ENCODE assay signal across 15 cellular contexts in the genomic region with DNA sequence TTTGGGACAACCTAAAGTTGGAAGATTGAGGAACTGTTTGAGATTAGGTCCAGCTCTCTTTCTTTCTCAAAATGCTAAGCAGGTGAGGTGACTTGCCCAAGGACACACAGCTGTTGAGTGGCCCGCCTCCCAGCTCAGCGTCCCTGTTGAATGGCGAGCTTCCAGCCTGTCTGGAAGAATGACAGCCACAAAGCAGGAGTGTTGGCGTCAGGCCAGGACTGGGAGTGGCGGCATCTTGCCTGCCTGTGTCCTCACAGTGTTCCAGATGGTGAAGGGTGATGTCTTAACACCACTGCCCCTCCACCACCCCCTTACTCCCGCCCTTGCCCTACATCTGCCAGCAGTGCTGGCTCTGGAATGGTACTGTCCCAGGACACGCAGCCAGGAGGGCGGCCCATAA. TPM values are rescaled to one million over a fixed set of nuclear protein-coding genes. Genes with fewer than 3 reads are reported as not detected.
A peak's percentile ranks its signal among the peaks of the same experiment; 100 is the strongest.
DNase-seq lines count a peak whose midpoint lies in the region; ATAC-seq, FAIRE-seq and TF ChIP-seq lines count a peak whose summit lies in the region.
"Had no signal": no experiment of that assay in that cellular context is flagged by ENCODE, and none has a peak within 500 bp of the region (broad histone marks: within the 10 kb centered on the region; RNA-seq: fewer than 3 reads in every experiment).

No MANE protein-coding gene starts in this region.

- TF ChIP-seq CTCF in foreskin keratinocyte (conservative IDR thresholded peaks at IDR 0.05), result no peak

- DNase-seq in NCI-H1105 treated with DMSO at 0.1 percent for 48 hours (lab: John Stamatoyannopoulos, UW) (peak; percentile 10), NCI-H1105 (lab: John Stamatoyannopoulos, UW) (no peak), NCI-H524 treated with DMSO at 0.1 percent for 48 hours (lab: John Stamatoyannopoulos, UW) (peak; percentile 97), foreskin keratinocyte (no peak), small intestine (peak; percentile 93)
- no peak for DNase-seq in stimulated activated CD4-positive, alpha-beta T cell treated with anti-CD3 and anti-CD28 coated beads, Interleukin-2, amount 100 ng/mL, for 48 hours
- DNase-seq: 8988T; activated CD4-positive, CD25-positive, alpha-beta regulatory T cell; activated gamma-delta T cell; cortex of kidney; naive thymus-derived CD4-positive, alpha-beta T cell; stimulated activated CD4-positive, alpha-beta T cell treated with anti-CD3 and anti-CD28 coated beads, Interleukin-2, amount 100 ng/mL, for 24 hours had no signal

- peaks cover under 1 to 4% of the 10 kb centered on the region in 2 donors for H3K36me3 ChIP-seq in small intestine (ENCODE audit: control insufficient read depth in 2 of 2, insufficient read depth in 2 of 2, low read length in 2 of 2)

- H3K4me3 ChIP-seq in small intestine (ENCODE audit: low read depth in 1 of 2, low read length in 2 of 2), result no peak overlapping the region
- H3K4me3 ChIP-seq: thoracic aorta had no signal

- H3K27me3 ChIP-seq in foreskin keratinocyte (no peaks in the 10 kb centered on the region), small intestine (ENCODE audit: control insufficient read depth in 2 of 2, insufficient read depth in 2 of 2, low read length in 2 of 2) (no peaks in the 10 kb centered on the region)

- WGBS in small intestine, 3 donors, result 7 to 45% (median 30%) methylated on average over 8 of the region's 8 CpGs

- no peaks in the 10 kb centered on the region for H3K9me3 ChIP-seq in small intestine (ENCODE audit: control insufficient read depth, low read depth)
- H3K9me3 ChIP-seq: thoracic aorta had no signal

- FAIRE-seq in small intestine (lab: Jason Lieb, UNC), result no peak

- H3K27ac ChIP-seq in foreskin keratinocyte, result no peak overlapping the region
- H3K27ac ChIP-seq in small intestine (ENCODE audit: low read depth in 1 of 2, low read length in 1 of 2), result no peak overlapping the region

- H3K4me1 ChIP-seq in foreskin keratinocyte, result no peaks in the 10 kb centered on the region
- no peaks in the 10 kb centered on the region for H3K4me1 ChIP-seq in small intestine (ENCODE audit: control insufficient read depth in 2 of 2, insufficient read depth in 1 of 2, low read depth in 1 of 2, low read length in 1 of 2)

- ATAC-seq in foreskin keratinocyte (peak; percentile 19), GM21786 (IDR thresholded peaks at IDR 0.05; ENCODE audit: unreplicated experiment) (no peak), HG02623 (IDR thresholded peaks at IDR 0.05; ENCODE audit: unreplicated experiment) (no peak)
- ATAC-seq: naive thymus-derived CD4-positive, alpha-beta T cell had no signal

RNA-seq across cellular contexts. Expression of a gene that starts 4.4 kb away (rescaled TPM):
- total RNA-seq in foreskin keratinocyte, result not detected in 2 replicates
- polyA plus RNA-seq in foreskin keratinocyte, result not detected in 2 replicates
- polyA plus RNA-seq in small intestine, result under 1 TPM in 1 of 3 donors, not detected in 2; 0.81 TPM
- total RNA-seq: thoracic aorta had no signal

RNA-seq across cellular contexts. Expression of a gene that starts 18.6 kb away (rescaled TPM):
- total RNA-seq in foreskin keratinocyte, result not detected in 2 replicates
- polyA plus RNA-seq in foreskin keratinocyte (not detected in 2 replicates), small intestine (under 1 TPM in 1 of 3 donors, not detected in 2; 0.04 TPM)
- total RNA-seq: naive thymus-derived CD4-positive, alpha-beta T cell had no signal
- polyA plus RNA-seq: naive thymus-derived CD4-positive, alpha-beta T cell had no signal

RNA-seq across cellular contexts. Expression of a gene that starts 28.1 kb away (rescaled TPM):
- total RNA-seq in foreskin keratinocyte, result 76.7 and 80.2 TPM in 2 replicates
- 86.6 and 91.2 TPM in 2 replicates for polyA plus RNA-seq in foreskin keratinocyte
- polyA plus RNA-seq in small intestine, result 10 to 100 TPM; 43.8 to 67.0 (median 65.1) TPM

RNA-seq across cellular contexts. Expression of a gene that starts 28.5 kb away (rescaled TPM):
- 101 and 112 TPM in 2 replicates for total RNA-seq in foreskin keratinocyte
- polyA plus RNA-seq in foreskin keratinocyte (74.5 and 82.6 TPM in 2 replicates), small intestine (10 to 100 TPM; 53.8 to 93.9 (median 75.4) TPM)

Comparison
In these comparisons a context has a peak if more than half of its experiments do, and no peak if none do; other contexts are left out.
1. DNase-seq: peak in NCI-H1105 treated with DMSO at 0.1 percent for 48 hours (single experiment), NCI-H524 treated with DMSO at 0.1 percent for 48 hours (single experiment) and small intestine (single experiment); none in NCI-H1105 (single experiment), foreskin keratinocyte (0 of 2) and stimulated activated CD4-positive, alpha-beta T cell treated with anti-CD3 and anti-CD28 coated beads, Interleukin-2, amount 100 ng/mL, for 48 hours (0 of 2).